ENCODE assay signal across 10 cellular contexts in genomic region chr2:80354858-80355257, GRCh38. TPM values are rescaled to one million over a fixed set of nuclear protein-coding genes. Genes with fewer than 3 reads are reported as not detected.
"Had no signal": no experiment of that assay in that cellular context is flagged by ENCODE, and none has a peak within 500 bp of the region (broad histone marks: within the 10 kb centered on the region; RNA-seq: fewer than 3 reads in every experiment).

No MANE protein-coding gene starts in this region.

- H3K4me3 ChIP-seq: GM23338 had no signal

- H2AFZ ChIP-seq: GM23338 had no signal

- H3K9ac ChIP-seq: KMS-11 had no signal

- H3K4me2 ChIP-seq: GM23338, KMS-11 had no signal

- DNase-seq: H9, HCEC 1CT, IMR-90, KBM-7 had no signal

- ATAC-seq: GM23338 had no signal

- H3K27ac ChIP-seq: KMS-11 had no signal

- FAIRE-seq: H1, H54, HTR-8/SVneo had no signal

RNA-seq across cellular contexts. Expression of gene LRRTM1, which starts 50.3 kb away (rescaled TPM):
- total RNA-seq: HT-29, IMR-90 had no signal
- polyA plus RNA-seq: IMR-90 had no signal
